Comparison of ENCODE assay signal across 11 cellular contexts in genomic region chr4:154719087-154719486, GRCh38. TPM values are rescaled to one million over a fixed set of nuclear protein-coding genes. Genes with fewer than 3 reads are reported as not detected.
DNase-seq lines count a peak whose midpoint lies in the region; ATAC-seq and TF ChIP-seq lines count a peak whose summit lies in the region.
"Had no signal": no experiment of that assay in that cellular context is flagged by ENCODE, and none has a peak within 500 bp of the region (broad histone marks: within the 10 kb centered on the region; RNA-seq: fewer than 3 reads in every experiment).

No MANE protein-coding gene starts in this region.

- H3K4me3 ChIP-seq in choroid plexus epithelial cell (ENCODE audit: low read depth, low read length) = no peak overlapping the region
- H3K4me3 ChIP-seq: esophagus muscularis mucosa had no signal

- ATAC-seq in SK-N-SH treated with all-trans-retinoic acid at 6 μM for 48 hours = no peak

- peak; percentile 63 for DNase-seq in ELR (ENCODE audit: low read depth)
- peak; percentile 26 for DNase-seq in NCI-H460 (ENCODE audit: extremely low read depth, low read depth)
- DNase-seq in choroid plexus epithelial cell (ENCODE audit: low read depth) = peak; percentile 56
- peak; percentile 3 for DNase-seq in myocyte (ENCODE audit: low read depth)
- DNase-seq in amygdala (lab: John Stamatoyannopoulos, UW) = no peak
- no peak for DNase-seq in mesenteric fat pad (ENCODE audit: low spot score)
- DNase-seq: activated naive CD4-positive, alpha-beta T cell treated with anti-CD3 and anti-CD28 coated beads, Interleukin-2, amount 50 U/mL, for 16 hours; mesenchymal stem cell; nucleus accumbens had no signal

- TF ChIP-seq CTCF in choroid plexus epithelial cell (conservative IDR thresholded peaks at IDR 0.05; ENCODE audit: low read depth, low read length) = no peak

TF ChIP-seq in SK-N-SH treated with all-trans-retinoic acid at 6 μM for 48 hours, 23 proteins besides CTCF, POLR2A, EP300 and RAD21:
- no peak for TF ChIP-seq ARNTL (CRISPR knock-in tag; IDR thresholded peaks at IDR 0.05; ENCODE audit: borderline replicate concordance, low read depth)
- TF ChIP-seq, protein P1, sequence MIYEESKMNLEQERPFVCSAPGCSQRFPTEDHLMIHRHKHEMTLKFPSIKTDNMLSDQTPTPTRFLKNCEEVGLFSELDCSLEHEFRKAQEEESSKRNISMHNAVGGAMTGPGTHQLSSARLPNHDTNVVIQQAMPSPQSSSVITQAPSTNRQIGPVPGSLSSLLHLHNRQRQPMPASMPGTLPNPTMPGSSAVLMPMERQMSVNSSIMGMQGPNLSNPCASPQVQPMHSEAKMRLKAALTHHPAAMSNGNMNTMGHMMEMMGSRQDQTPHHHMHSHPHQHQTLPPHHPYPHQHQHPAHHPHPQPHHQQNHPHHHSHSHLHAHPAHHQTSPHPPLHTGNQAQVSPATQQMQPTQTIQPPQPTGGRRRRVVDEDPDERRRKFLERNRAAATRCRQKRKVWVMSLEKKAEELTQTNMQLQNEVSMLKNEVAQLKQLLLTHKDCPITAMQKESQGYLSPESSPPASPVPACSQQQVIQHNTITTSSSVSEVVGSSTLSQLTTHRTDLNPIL (CRISPR knock-in tag; IDR thresholded peaks at IDR 0.05; ENCODE audit: low read depth) = no peak
- no peak for TF ChIP-seq ESRRG (CRISPR knock-in tag; IDR thresholded peaks at IDR 0.05)
- no peak for TF ChIP-seq TOX (CRISPR knock-in tag; IDR thresholded peaks at IDR 0.05; ENCODE audit: borderline replicate concordance)
- no peak for TF ChIP-seq OSR1 (CRISPR knock-in tag; IDR thresholded peaks at IDR 0.05)
- no peak for TF ChIP-seq CSDC2 (CRISPR knock-in tag; IDR thresholded peaks at IDR 0.05)
- no peak for TF ChIP-seq ISL1 (CRISPR knock-in tag; IDR thresholded peaks at IDR 0.05)
- TF ChIP-seq ZNF8 (CRISPR knock-in tag; IDR thresholded peaks at IDR 0.05) = no peak
- TF ChIP-seq SNAI2 (CRISPR knock-in tag; IDR thresholded peaks at IDR 0.05) = no peak
- no peak for TF ChIP-seq ZNF70 (CRISPR knock-in tag; IDR thresholded peaks at IDR 0.05)
- TF ChIP-seq ZFP3 (CRISPR knock-in tag; IDR thresholded peaks at IDR 0.05) = no peak
- no peak for TF ChIP-seq GLIS3 (CRISPR knock-in tag; IDR thresholded peaks at IDR 0.05)
- no peak for TF ChIP-seq TCF4 (CRISPR knock-in tag; IDR thresholded peaks at IDR 0.05; ENCODE audit: borderline replicate concordance)
- no peak for TF ChIP-seq ZNF565 (CRISPR knock-in tag; conservative IDR thresholded peaks at IDR 0.05; ENCODE audit: low read depth)
- TF ChIP-seq ZC3H10 (CRISPR knock-in tag; IDR thresholded peaks at IDR 0.05) = no peak
- TF ChIP-seq ZFP30 (CRISPR knock-in tag; IDR thresholded peaks at IDR 0.05) = no peak
- TF ChIP-seq TSHZ2 (CRISPR knock-in tag; IDR thresholded peaks at IDR 0.05) = no peak
- TF ChIP-seq BACH2 (CRISPR knock-in tag; IDR thresholded peaks at IDR 0.05; ENCODE audit: borderline replicate concordance) = no peak
- TF ChIP-seq, protein P2, sequence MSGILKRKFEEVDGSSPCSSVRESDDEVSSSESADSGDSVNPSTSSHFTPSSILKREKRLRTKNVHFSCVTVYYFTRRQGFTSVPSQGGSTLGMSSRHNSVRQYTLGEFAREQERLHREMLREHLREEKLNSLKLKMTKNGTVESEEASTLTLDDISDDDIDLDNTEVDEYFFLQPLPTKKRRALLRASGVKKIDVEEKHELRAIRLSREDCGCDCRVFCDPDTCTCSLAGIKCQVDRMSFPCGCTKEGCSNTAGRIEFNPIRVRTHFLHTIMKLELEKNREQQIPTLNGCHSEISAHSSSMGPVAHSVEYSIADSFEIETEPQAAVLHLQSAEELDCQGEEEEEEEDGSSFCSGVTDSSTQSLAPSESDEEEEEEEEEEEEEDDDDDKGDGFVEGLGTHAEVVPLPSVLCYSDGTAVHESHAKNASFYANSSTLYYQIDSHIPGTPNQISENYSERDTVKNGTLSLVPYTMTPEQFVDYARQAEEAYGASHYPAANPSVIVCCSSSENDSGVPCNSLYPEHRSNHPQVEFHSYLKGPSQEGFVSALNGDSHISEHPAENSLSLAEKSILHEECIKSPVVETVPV (CRISPR knock-in tag; IDR thresholded peaks at IDR 0.05) = no peak
TF ChIP-seq in SK-N-SH treated with all-trans-retinoic acid at 6 μM for 48 hours: peak in this region for 0.

RNA-seq across cellular contexts. Expression of gene LRAT, which starts 24.7 kb away (rescaled TPM):
- 0.38 and 0.79 TPM in 2 replicates for total RNA-seq in NCI-H460 (2014; rRNA removed; shearing (Covaris generic))
- 0.06 and 0.18 TPM in 2 replicates for polyA plus RNA-seq in NCI-H460 (2014; cell fraction: nucleus; rRNA removed)
- total RNA-seq in myocyte (not detected in 2 replicates), mesenteric fat pad (0.39 TPM)
- not detected for polyA plus RNA-seq in myocyte (2012)

Comparison
In these comparisons a context has a peak if more than half of its experiments do, and no peak if none do; other contexts are left out.
1. DNase-seq: peak in ELR (single experiment), NCI-H460 (single experiment), choroid plexus epithelial cell (single experiment) and myocyte (single experiment); none in amygdala (0 of 56) and mesenteric fat pad (single experiment).